13 cellular contexts compared by ENCODE assay signal in genomic region chr20:37299718-37300529, GRCh38. TPM values are rescaled to one million over a fixed set of nuclear protein-coding genes. Genes with fewer than 3 reads are reported as not detected.
DNase-seq lines count a peak whose midpoint lies in the region; ATAC-seq and TF ChIP-seq lines count a peak whose summit lies in the region.
"Had no signal": no experiment of that assay in that cellular context is flagged by ENCODE, and none has a peak within 500 bp of the region (broad histone marks: within the 10 kb centered on the region; RNA-seq: fewer than 3 reads in every experiment).

No MANE protein-coding gene starts in this region.

- H3K4me3 Mint-ChIP-seq in HFFc6: peak overlapping the region; percentile 27; the same call in 1 of the 2 replicates
- peak overlapping the region in 1 of 10 donors; percentile 6 for H3K4me3 Mint-ChIP-seq in naive thymus-derived CD8-positive, alpha-beta T cell

- POLR2A ChIA-PET in naive thymus-derived CD8-positive, alpha-beta T cell (lab: Charles Lee): interaction anchor here (0.5 kb wide), 2 partner anchors 824 to 1433 kb away, joined by 3 to 4 read pairs; no protein-coding TSS in a partner anchor

- no peak overlapping the region for H3K9ac ChIP-seq in stomach smooth muscle (ENCODE audit: low read length in 2 of 2)

- intact Hi-C loops in cardiac septum (cut with DNase I): no loop called here

- TF ChIP-seq CTCF in HFFc6 (IDR thresholded peaks at IDR 0.05) (no peak), astrocyte of the spinal cord (IDR thresholded peaks at IDR 0.05; ENCODE audit: low read depth, low read length) (no peak)

- peaks cover 53% of the 10 kb centered on the region for H3K4me1 Mint-ChIP-seq in HFFc6 (ENCODE audit: low read depth)
- H3K4me1 Mint-ChIP-seq in naive thymus-derived CD8-positive, alpha-beta T cell: peaks cover 23 to 48% (median 36%) of the 10 kb centered on the region in 4 donors

- DNase-seq in HFFc6: peak; percentile 34
- DNase-seq in astrocyte of the spinal cord (ENCODE audit: low read depth, low spot score): peak; percentile 75
- peak; percentile 9 for DNase-seq in cardiac septum (ENCODE audit: low spot score)
- no peak for DNase-seq in naive thymus-derived CD8-positive, alpha-beta T cell
- DNase-seq in NCI-H2227 (lab: John Stamatoyannopoulos, UW; ENCODE audit: unreplicated experiment): no peak
- DNase-seq: glutamatergic neuron, NCI-H1417, NCI-H82 had no signal

- H3K4me3 ChIP-seq in astrocyte of the spinal cord (ENCODE audit: low read depth, low read length) (no peak overlapping the region), stomach smooth muscle (ENCODE audit: low read length in 2 of 2) (no peak overlapping the region)
- H3K4me3 ChIP-seq: SK-N-MC had no signal

- H3K36me3 ChIP-seq in stomach smooth muscle (ENCODE audit: control insufficient read depth in 2 of 2, insufficient read depth in 2 of 2, low read length in 2 of 2): peaks cover 16 to 25% of the 10 kb centered on the region in 2 donors

- ATAC-seq in HG03469 (IDR thresholded peaks at IDR 0.05; ENCODE audit: unreplicated experiment): no peak
- no peak for ATAC-seq in naive thymus-derived CD8-positive, alpha-beta T cell
- ATAC-seq: left colon had no signal

- H3K27me3 Mint-ChIP-seq in HFFc6 (ENCODE audit: insufficient read depth): peaks cover 3% of the 10 kb centered on the region
- H3K27me3 Mint-ChIP-seq in naive thymus-derived CD8-positive, alpha-beta T cell: no peaks in the 10 kb centered on the region

- H3K27ac Mint-ChIP-seq in HFFc6: peak overlapping the region; percentile 80
- peak overlapping the region in 3 of 10 donors; percentile 8 to 76 (median 50) for H3K27ac Mint-ChIP-seq in naive thymus-derived CD8-positive, alpha-beta T cell

- H3K9me3 ChIP-seq in stomach smooth muscle (ENCODE audit: control insufficient read depth in 2 of 2, low read length in 2 of 2): no peaks in the 10 kb centered on the region

- H3K36me3 Mint-ChIP-seq in HFFc6 (ENCODE audit: low read depth): peaks cover 38% of the 10 kb centered on the region
- peaks cover 0 to 69% (median 7%) of the 10 kb centered on the region in 3 donors for H3K36me3 Mint-ChIP-seq in naive thymus-derived CD8-positive, alpha-beta T cell

- peaks cover 34% of the 10 kb centered on the region for H3K4me1 ChIP-seq in stomach smooth muscle (ENCODE audit: control insufficient read depth, insufficient read depth, low read length)

- H3K27ac ChIP-seq in stomach smooth muscle (ENCODE audit: low read length): peak overlapping the region; percentile 37
- H3K27ac ChIP-seq: SK-N-MC had no signal

- in situ Hi-C loops in astrocyte of the spinal cord (cut with HindIII; ENCODE audit: low sequenced_read_pairs): no loop called here

- H3K27me3 ChIP-seq in stomach smooth muscle (ENCODE audit: control insufficient read depth in 1 of 2, insufficient read depth in 2 of 2, low read length in 2 of 2): no peaks in the 10 kb centered on the region

- H3K9me3 Mint-ChIP-seq in HFFc6: no peaks in the 10 kb centered on the region
- H3K9me3 Mint-ChIP-seq in naive thymus-derived CD8-positive, alpha-beta T cell: no peaks in the 10 kb centered on the region
- H3K9me3 Mint-ChIP-seq: activated T-helper 2 cell treated with anti-CD3 and anti-CD28 coated beads, Interferon-gamma antibody, Interleukin-2, Interleukin-4, amounts not matched to agents 10 μg/mL and 5 μg/mL and 100 μg/mL, durations not matched to agents 14 hours and 24 hours and 36 hours had no signal

RNA-seq across cellular contexts. Expression of gene MANBAL, which starts 10.5 kb away (rescaled TPM):
- total RNA-seq in HFFc6 (2021; fragmentation: NEBNext Ultra II Directional; extraction: Animal tissue kit (Norgen Biotek cat#: 25700)): 10 to 100 TPM; 56.5 to 74.0 (median 67.5) TPM
- 20.5 TPM for total RNA-seq in cardiac septum
- 10 to 100 TPM; 11.5 to 12.8 TPM for total RNA-seq in naive thymus-derived CD8-positive, alpha-beta T cell
- 10 to 100 TPM; 18.9 to 24.7 (median 24.3) TPM for polyA plus RNA-seq in naive thymus-derived CD8-positive, alpha-beta T cell

RNA-seq across cellular contexts. Expression of gene GHRH, which starts 38.3 kb away (rescaled TPM):
- total RNA-seq in HFFc6 (2021; fragmentation: NEBNext Ultra II Directional; extraction: Animal tissue kit (Norgen Biotek cat#: 25700)): not detected
- total RNA-seq in cardiac septum: not detected
- total RNA-seq in naive thymus-derived CD8-positive, alpha-beta T cell: not detected
- polyA plus RNA-seq in naive thymus-derived CD8-positive, alpha-beta T cell: not detected
- total RNA-seq: activated T-helper 2 cell treated with anti-CD3 and anti-CD28 coated beads, Interferon-gamma antibody, Interleukin-2, Interleukin-4, amounts not matched to agents 10 μg/mL and 5 μg/mL and 100 μg/mL, durations not matched to agents 14 hours and 24 hours and 36 hours; left colon had no signal

RNA-seq across cellular contexts. Expression of gene SRC, which starts 46.0 kb away (rescaled TPM):
- 10 to 100 TPM; 22.0 to 35.6 (median 24.6) TPM for total RNA-seq in HFFc6 (2021; fragmentation: NEBNext Ultra II Directional; extraction: Animal tissue kit (Norgen Biotek cat#: 25700))
- total RNA-seq in cardiac septum: 5.0 TPM
- 1 to 10 TPM in 1 of 2 experiments, under 1 TPM in 1; 0.60 to 2.4 TPM for total RNA-seq in naive thymus-derived CD8-positive, alpha-beta T cell
- polyA plus RNA-seq in naive thymus-derived CD8-positive, alpha-beta T cell: under 1 TPM in 1 of 3 donors, not detected in 2; 0.07 TPM

Comparison
In these comparisons a context has a peak if more than half of its experiments do, and no peak if none do; other contexts are left out.
1. DNase-seq: peak in HFFc6 (single experiment), astrocyte of the spinal cord (single experiment) and cardiac septum (single experiment); none in naive thymus-derived CD8-positive, alpha-beta T cell (0 of 10) and NCI-H2227 (single experiment).